Comparison of ENCODE assay signal across 20 cellular contexts in genomic region chr11:71304491-71304890, GRCh38. TPM values are rescaled to one million over a fixed set of nuclear protein-coding genes. Genes with fewer than 3 reads are reported as not detected.
DNase-seq lines count a peak whose midpoint lies in the region; ATAC-seq and TF ChIP-seq lines count a peak whose summit lies in the region.
"Had no signal": no experiment of that assay in that cellular context is flagged by ENCODE, and none has a peak within 500 bp of the region (broad histone marks: within the 10 kb centered on the region; RNA-seq: fewer than 3 reads in every experiment).

No MANE protein-coding gene starts in this region.

- H3K27me3 ChIP-seq in colonic mucosa: no peaks in the 10 kb centered on the region
- H3K27me3 ChIP-seq in upper lobe of right lung: no peaks in the 10 kb centered on the region

- H3K36me3 ChIP-seq in colonic mucosa: no peaks in the 10 kb centered on the region
- no peaks in the 10 kb centered on the region for H3K36me3 ChIP-seq in upper lobe of right lung

- no peaks in the 10 kb centered on the region for H3K9me3 Mint-ChIP-seq in osteocyte (ENCODE audit: unreplicated experiment)
- H3K9me3 Mint-ChIP-seq in activated naive CD8-positive, alpha-beta T cell treated with anti-CD3 and anti-CD28 coated beads, Interleukin-2, amount 50 U/mL, for 24 hours: no peaks in the 10 kb centered on the region

- intact Hi-C loops in cardiac septum (cut with DNase I): no loop called here
- intact Hi-C loops in Right ventricle myocardium inferior (cut with DNase I): no loop called here
- intact Hi-C loops in colonic mucosa (cut with DNase I): no loop called here
- intact Hi-C loops in upper lobe of right lung (cut with DNase I): no loop called here

- no peaks in the 10 kb centered on the region for H3K36me3 Mint-ChIP-seq in osteocyte (ENCODE audit: unreplicated experiment)
- no peaks in the 10 kb centered on the region for H3K36me3 Mint-ChIP-seq in activated naive CD8-positive, alpha-beta T cell treated with anti-CD3 and anti-CD28 coated beads, Interleukin-2, amount 50 U/mL, for 24 hours (ENCODE audit: low read depth)
- H3K36me3 Mint-ChIP-seq: CD8-positive, alpha-beta memory T cell had no signal

- no peak overlapping the region for H3K27ac ChIP-seq in colonic mucosa
- no peak overlapping the region for H3K27ac ChIP-seq in upper lobe of right lung
- H3K27ac ChIP-seq: C4-2B had no signal

- H3K27ac Mint-ChIP-seq in osteocyte (ENCODE audit: unreplicated experiment): no peak overlapping the region
- no peak overlapping the region for H3K27ac Mint-ChIP-seq in activated naive CD8-positive, alpha-beta T cell treated with anti-CD3 and anti-CD28 coated beads, Interleukin-2, amount 50 U/mL, for 24 hours
- H3K27ac Mint-ChIP-seq: CD8-positive, alpha-beta memory T cell had no signal

- H3K4me3 ChIP-seq in colonic mucosa (no peak overlapping the region), upper lobe of right lung (no peak overlapping the region)

- no peak for TF ChIP-seq CTCF in colonic mucosa (IDR thresholded peaks at IDR 0.05)
- no peak for TF ChIP-seq CTCF in osteocyte (IDR thresholded peaks at IDR 0.05)
- TF ChIP-seq CTCF in upper lobe of right lung (IDR thresholded peaks at IDR 0.05): no peak

- H3K4me3 Mint-ChIP-seq in osteocyte (ENCODE audit: unreplicated experiment): no peak overlapping the region
- no peak overlapping the region for H3K4me3 Mint-ChIP-seq in activated naive CD8-positive, alpha-beta T cell treated with anti-CD3 and anti-CD28 coated beads, Interleukin-2, amount 50 U/mL, for 24 hours
- H3K4me3 Mint-ChIP-seq: CD8-positive, alpha-beta memory T cell had no signal

- H3K9ac ChIP-seq in colonic mucosa (ENCODE audit: low read depth in 2 of 2, low read length in 2 of 2): no peak overlapping the region

- H3K4me1 Mint-ChIP-seq in osteocyte (ENCODE audit: unreplicated experiment): peaks cover 19% of the 10 kb centered on the region
- no peaks in the 10 kb centered on the region for H3K4me1 Mint-ChIP-seq in activated naive CD8-positive, alpha-beta T cell treated with anti-CD3 and anti-CD28 coated beads, Interleukin-2, amount 50 U/mL, for 24 hours
- H3K4me1 Mint-ChIP-seq: CD8-positive, alpha-beta memory T cell had no signal

- H3K4me1 ChIP-seq in colonic mucosa (no peaks in the 10 kb centered on the region), upper lobe of right lung (no peaks in the 10 kb centered on the region)

- DNase-seq in cardiac septum (ENCODE audit: low spot score): peak; percentile 43
- no peak for DNase-seq in Right ventricle myocardium inferior (ENCODE audit: missing footprints)
- peak; percentile 5 for DNase-seq in colonic mucosa
- DNase-seq in osteocyte (ENCODE audit: extremely low spot score, unreplicated experiment): peak; percentile 40
- peak; percentile 4 for DNase-seq in upper lobe of right lung
- no peak for DNase-seq in T1000 (lab: John Stamatoyannopoulos, UW)
- DNase-seq in NCI-H1105 treated with DMSO at 0.1 percent for 48 hours (lab: John Stamatoyannopoulos, UW): no peak
- DNase-seq in activated naive CD8-positive, alpha-beta T cell treated with anti-CD3 and anti-CD28 coated beads, Interleukin-2, amount 50 U/mL, for 24 hours: no peak
- DNase-seq: Calu3; CD8-positive, alpha-beta memory T cell; KG1; NCI-H1092; NCI-H2029 treated with DMSO at 0.1 percent for 48 hours; NCI-H226; NCI-H524; NCI-H774; NK-92 treated with Interleukin-12 subunit alpha and Interleukin-12 subunit beta, amount 100 ng/mL, for 24 hours had no signal

- peaks cover 8% of the 10 kb centered on the region for H3K27me3 Mint-ChIP-seq in osteocyte (ENCODE audit: unreplicated experiment)
- peaks cover 5% of the 10 kb centered on the region for H3K27me3 Mint-ChIP-seq in activated naive CD8-positive, alpha-beta T cell treated with anti-CD3 and anti-CD28 coated beads, Interleukin-2, amount 50 U/mL, for 24 hours

- no peak for ATAC-seq in Right ventricle myocardium inferior
- ATAC-seq in upper lobe of right lung: no peak
- no peak for ATAC-seq in activated naive CD8-positive, alpha-beta T cell treated with anti-CD3 and anti-CD28 coated beads, Interleukin-2, amount 50 U/mL, for 24 hours
- ATAC-seq: HCT116, Panc1 had no signal

- H3K9me3 ChIP-seq in colonic mucosa (no peaks in the 10 kb centered on the region), upper lobe of right lung (no peaks in the 10 kb centered on the region)

RNA-seq across cellular contexts. Expression of gene SHANK2, which starts 52.1 kb away (rescaled TPM):
- total RNA-seq in cardiac septum: 0.11 TPM
- 0.03 TPM for total RNA-seq in Right ventricle myocardium inferior
- 10 to 100 TPM; 26.0 to 38.1 TPM for total RNA-seq in colonic mucosa
- total RNA-seq in osteocyte: 0.03 and 0.16 TPM in 2 replicates
- 62.5 TPM for total RNA-seq in upper lobe of right lung
- total RNA-seq: CD8-positive, alpha-beta memory T cell had no signal

Comparison
In these comparisons a context has a peak if more than half of its experiments do, and no peak if none do; other contexts are left out.
1. DNase-seq: peak in cardiac septum (single experiment), colonic mucosa (single experiment), osteocyte (single experiment) and upper lobe of right lung (single experiment); none in Right ventricle myocardium inferior (single experiment), T1000 (single experiment), NCI-H1105 treated with DMSO at 0.1 percent for 48 hours (single experiment) and activated naive CD8-positive, alpha-beta T cell treated with anti-CD3 and anti-CD28 coated beads, Interleukin-2, amount 50 U/mL, for 24 hours (single experiment).
2. RNA of gene SHANK2, which starts 52.1 kb away (total RNA-seq): 62.5 TPM in upper lobe of right lung (single experiment) and 26.0 to 38.1 TPM in colonic mucosa; 0.11 TPM in cardiac septum (single experiment), 0.03 TPM in Right ventricle myocardium inferior (single experiment) and 0.03 to 0.16 TPM in osteocyte; every median in the first group is over 10 times any median in the second.